In genomic region chr9:114592356-114592755, GRCh38 we compare ENCODE assay signal across 8 cellular contexts. TPM values are rescaled to one million over a fixed set of nuclear protein-coding genes. Genes with fewer than 3 reads are reported as not detected.
DNase-seq lines count a peak whose midpoint lies in the region; ATAC-seq and TF ChIP-seq lines count a peak whose summit lies in the region.

No MANE protein-coding gene starts in this region.

- H3K4me1 ChIP-seq in right lobe of liver (peaks cover 0 to 51% (median 21%) of the 10 kb centered on the region in 4 donors), vagina (peaks cover 52% of the 10 kb centered on the region)

- intact Hi-C loops in right lobe of liver (cut with DNase I) (no loop called here), vagina (cut with DNase I) (no loop called here)

- TF ChIP-seq CTCF in GM10248 (IDR thresholded peaks at IDR 0.05; ENCODE audit: control extremely low read depth, extremely low read depth, low read depth, missing control alignments) (peak; percentile 27), right lobe of liver (IDR thresholded peaks at IDR 0.05) (peak in 2 of 4 donors; percentile 16 to 17), vagina (IDR thresholded peaks at IDR 0.05) (no peak)

- peak in 2 of 4 donors; percentile 2 to 3 for ATAC-seq in right lobe of liver

- H3K4me3 ChIP-seq in right lobe of liver (no peak overlapping the region), vagina (no peak overlapping the region)

- TF ChIP-seq POLR2A in right lobe of liver (IDR thresholded peaks at IDR 0.05), result no peak
- TF ChIP-seq POLR2A in vagina (IDR thresholded peaks at IDR 0.05), result no peak

- peak overlapping the region; percentile 24 for H3K27ac ChIP-seq in angular gyrus (ENCODE audit: low read depth, low read length)
- peak overlapping the region; percentile 61 to 96 (median 74) for H3K27ac ChIP-seq in right lobe of liver
- H3K27ac ChIP-seq in vagina, result peak overlapping the region; percentile 49

- peaks cover 0 to 44% (median 14%) of the 10 kb centered on the region in 4 donors for H3K36me3 ChIP-seq in right lobe of liver
- H3K36me3 ChIP-seq in vagina, result peaks cover 0 to 47% of the 10 kb centered on the region in 2 donors

- DNase-seq in GM10248 (ENCODE audit: extremely low spot score), result peak; percentile 37
- DNase-seq in RPMI8226, result peak; percentile 55
- no peak for DNase-seq in right lobe of liver
- no peak for DNase-seq in vagina (ENCODE audit: extremely low spot score in 2 of 2)
- no peak for DNase-seq in HT-29 (ENCODE audit: low spot score)
- DNase-seq in cortex of kidney (lab: John Stamatoyannopoulos, UW), result no peak
- DNase-seq in NCI-H510A treated with DMSO at 0.1 percent for 48 hours (lab: John Stamatoyannopoulos, UW), result no peak

- POLR2A ChIA-PET in GM10248 (lab: Yijun Ruan, JAX), result interaction anchor here (0.6 to 1.4 kb wide), 2 partner anchors 29 to 61 kb away, joined by 3 to 11 read pairs; no protein-coding TSS in a partner anchor

- H3K9me3 ChIP-seq in right lobe of liver (no peaks in the 10 kb centered on the region), vagina (no peaks in the 10 kb centered on the region)

- WGBS in right lobe of liver (ENCODE audit: insufficient coverage, low coverage, low lambda C conversion rate, missing lambda C conversion rate), result 35% methylated on average over 6 of the region's 6 CpGs

- no peaks in the 10 kb centered on the region for H3K27me3 ChIP-seq in right lobe of liver
- no peaks in the 10 kb centered on the region for H3K27me3 ChIP-seq in vagina

- CTCF ChIA-PET in GM10248 (lab: Yijun Ruan, JAX), result interaction anchor here (0.8 to 6.3 kb wide), 20 partner anchors 8 to 189 kb away, joined by 3 to 65 read pairs (median 4); partner anchors contain the start of gene TMEM268

RNA-seq across cellular contexts. Expression of gene ATP6V1G1, which starts 4.8 kb away (rescaled TPM):
- total RNA-seq in right lobe of liver (100 to 1,000 TPM in 2 of 6 experiments, 10 to 100 TPM in 4; 31.0 to 155 (median 49.1) TPM), vagina (161 TPM)
- total RNA-seq in HT-29 (2014; rRNA removed; shearing (Covaris generic)), result 61.1 and 71.3 TPM in 2 replicates

RNA-seq across cellular contexts. Expression of gene TMEM268, which starts 18.7 kb away (rescaled TPM):
- total RNA-seq in right lobe of liver (1 to 10 TPM; 3.4 to 6.5 (median 5.2) TPM), vagina (11.5 TPM)
- total RNA-seq in HT-29 (2014; rRNA removed; shearing (Covaris generic)), result 2.6 and 3.9 TPM in 2 replicates

Comparison
In these comparisons a context has a peak if more than half of its experiments do, and no peak if none do; other contexts are left out.
1. DNase-seq: peak in GM10248 (single experiment) and RPMI8226 (single experiment); none in right lobe of liver (0 of 3), vagina (0 of 2), HT-29 (single experiment), cortex of kidney (single experiment) and NCI-H510A treated with DMSO at 0.1 percent for 48 hours (single experiment).
2. H3K27ac ChIP-seq: peak in every context shown above with its lines; median percentile 74 in right lobe of liver; 49 in vagina; 24 in angular gyrus.